Comparison of ENCODE assay signal across 8 cellular contexts in genomic region chr1:70204578-70204977, GRCh38.
A peak's percentile ranks its signal among the peaks of the same experiment; 100 is the strongest.
DNase-seq lines count a peak whose midpoint lies in the region; ATAC-seq and TF ChIP-seq lines count a peak whose summit lies in the region.

No MANE protein-coding gene starts in this region.

- peaks cover 23 to 61% of the 10 kb centered on the region in 2 donors for H3K4me1 Mint-ChIP-seq in stimulated activated naive B cell treated with anti-CD40 and anti-IgM and Interleukin-4, amounts not matched to agents 10 μg/mL and 1 μg/mL and 100 μg/mL, for 72 hours

- H3K36me3 Mint-ChIP-seq in stimulated activated naive B cell treated with anti-CD40 and anti-IgM and Interleukin-4, amounts not matched to agents 10 μg/mL and 1 μg/mL and 100 μg/mL, for 72 hours: peaks cover 12 to 13% of the 10 kb centered on the region in 2 donors

- DNase-seq in NCI-H2171 treated with DMSO at 0.1 percent for 48 hours (lab: John Stamatoyannopoulos, UW): peak; percentile 19
- no peak for DNase-seq in NCI-H2171 (lab: John Stamatoyannopoulos, UW)
- no peak for DNase-seq in iPS DF 6.9 (ENCODE audit: low read depth, low spot score)
- DNase-seq in stimulated activated naive B cell treated with anti-CD40 and anti-IgM and Interleukin-4, amounts not matched to agents 10 μg/mL and 1 μg/mL and 100 μg/mL, for 72 hours: no peak
- no peak for DNase-seq in SKM-1 (lab: John Stamatoyannopoulos, UW; ENCODE audit: unreplicated experiment)

- H3K27ac Mint-ChIP-seq in stimulated activated naive B cell treated with anti-CD40 and anti-IgM and Interleukin-4, amounts not matched to agents 10 μg/mL and 1 μg/mL and 100 μg/mL, for 72 hours: peak overlapping the region; percentile 100

- H3K9me3 Mint-ChIP-seq in stimulated activated naive B cell treated with anti-CD40 and anti-IgM and Interleukin-4, amounts not matched to agents 10 μg/mL and 1 μg/mL and 100 μg/mL, for 72 hours: no peaks in the 10 kb centered on the region

- H3K4me1 ChIP-seq in iPS DF 6.9 (ENCODE audit: control insufficient read depth, insufficient read depth, low read length): peaks cover 2% of the 10 kb centered on the region; the same call in 1 of the 2 replicates

- no peaks in the 10 kb centered on the region for H3K9me3 ChIP-seq in iPS DF 6.9 (ENCODE audit: control insufficient read depth, insufficient read depth, low read length)

- peak overlapping the region; percentile 99 for H3K4me3 ChIP-seq in WI38 (ENCODE audit: low read depth, low read length)
- H3K4me3 ChIP-seq in iPS DF 6.9 (ENCODE audit: low read length): peak overlapping the region; percentile 71; the same call in 1 of the 2 replicates

- WGBS in iPS DF 6.9 (ENCODE audit: insufficient coverage, insufficient read length): no CpG with 5 or more reads among the region's 3 CpGs

- H3K27me3 ChIP-seq in iPS DF 6.9 (ENCODE audit: control insufficient read depth, insufficient read depth, low read length): no peaks in the 10 kb centered on the region

- H3K27ac ChIP-seq in iPS DF 6.9 (ENCODE audit: low read length): no peak overlapping the region

- ATAC-seq in stimulated activated naive B cell treated with anti-CD40 and anti-IgM and Interleukin-4, amounts not matched to agents 10 μg/mL and 1 μg/mL and 100 μg/mL, for 72 hours (replicated peaks): no peak
- no peak for ATAC-seq in HG02678 (IDR thresholded peaks at IDR 0.05; ENCODE audit: unreplicated experiment)
- ATAC-seq in GM19397 (IDR thresholded peaks at IDR 0.05; ENCODE audit: unreplicated experiment): no peak

- no peak for TF ChIP-seq CTCF in WI38 (IDR thresholded peaks at IDR 0.05; ENCODE audit: low read depth, low read length)

- H3K4me3 Mint-ChIP-seq in stimulated activated naive B cell treated with anti-CD40 and anti-IgM and Interleukin-4, amounts not matched to agents 10 μg/mL and 1 μg/mL and 100 μg/mL, for 72 hours: peak overlapping the region; percentile 96

- H3K36me3 ChIP-seq in iPS DF 6.9 (ENCODE audit: control insufficient read depth, insufficient read depth, low read length): 0 out of 2 replicates have a peak, but pooled peaks cover 2% of the 10 kb centered on the region

- no peaks in the 10 kb centered on the region for H3K27me3 Mint-ChIP-seq in stimulated activated naive B cell treated with anti-CD40 and anti-IgM and Interleukin-4, amounts not matched to agents 10 μg/mL and 1 μg/mL and 100 μg/mL, for 72 hours
